8 cellular contexts compared by ENCODE assay signal in genomic region chrX:152958524-152959465, GRCh38. TPM values are rescaled to one million over a fixed set of nuclear protein-coding genes. Genes with fewer than 3 reads are reported as not detected.
DNase-seq lines count a peak whose midpoint lies in the region; ATAC-seq and TF ChIP-seq lines count a peak whose summit lies in the region.

No MANE protein-coding gene starts in this region.

- H2AFZ ChIP-seq in mammary epithelial cell (ENCODE audit: low read depth, low read length) (peak overlapping the region; percentile 51), smooth muscle cell (ENCODE audit: low read depth) (peak overlapping the region; percentile 65)

- dilution Hi-C loops in mammary epithelial cell (cut with HindIII; ENCODE audit: low sequenced_read_pairs), result no loop called here

- WGBS in mammary epithelial cell (ENCODE audit: low coverage, missing lambda C conversion rate), result 44% methylated on average over 33 of the region's 53 CpGs
- WGBS in smooth muscle cell (ENCODE audit: low lambda C conversion rate), result 45% methylated on average over 53 of the region's 53 CpGs

- in situ Hi-C loops in mammary epithelial cell (cut with MboI; ENCODE audit: low sequenced_read_pairs in 2 of 2), result no loop called here

- H3K4me1 ChIP-seq in A673 (ENCODE audit: insufficient read depth, low read length, poor library complexity, severe bottlenecking) (no peaks in the 10 kb centered on the region), mammary epithelial cell (ENCODE audit: insufficient read depth, low read length) (no peaks in the 10 kb centered on the region), smooth muscle cell (ENCODE audit: low read depth) (no peaks in the 10 kb centered on the region)

- H3K36me3 ChIP-seq in A673 (ENCODE audit: insufficient read depth, low read length, poor library complexity, severe bottlenecking) (no peaks in the 10 kb centered on the region), mammary epithelial cell (ENCODE audit: insufficient read depth, low read length) (no peaks in the 10 kb centered on the region), smooth muscle cell (ENCODE audit: low read depth) (no peaks in the 10 kb centered on the region)

- H3K9ac ChIP-seq in mammary epithelial cell (ENCODE audit: insufficient read depth, low read length), result no peak overlapping the region
- no peak overlapping the region for H3K9ac ChIP-seq in smooth muscle cell (ENCODE audit: low read depth)

- H4K20me1 ChIP-seq in mammary epithelial cell (ENCODE audit: insufficient read depth, low read length) (no peaks in the 10 kb centered on the region), smooth muscle cell (ENCODE audit: low read depth) (no peaks in the 10 kb centered on the region)

- no peak overlapping the region for H3K4me2 ChIP-seq in mammary epithelial cell (ENCODE audit: insufficient read depth, low read depth, low read length)
- peak overlapping the region; percentile 62 for H3K4me2 ChIP-seq in smooth muscle cell

- DNase-seq in A673 (ENCODE audit: low spot score) (peak; percentile 91), NCI-H2171 treated with DMSO at 0.1 percent for 48 hours (lab: John Stamatoyannopoulos, UW) (peak; percentile 86), mammary epithelial cell (peak; percentile 73), iPS-NIHi11 (ENCODE audit: low spot score) (peak; percentile 85), smooth muscle cell (lab: John Stamatoyannopoulos, UW; ENCODE audit: unreplicated experiment) (peak; percentile 71)

- no TSS peak for BruUV-seq in A673 (replicated peaks; lab: Mats Ljungman, UMichigan)
- no TSS peak for BruUV-seq in mammary epithelial cell (replicated peaks; lab: Mats Ljungman, UMichigan)

- H3K4me3 ChIP-seq in A673 (ENCODE audit: low read depth, low read length, poor library complexity, severe bottlenecking) (no peak overlapping the region), mammary epithelial cell (replicated peaks in 1 of 3; ENCODE audit: insufficient read depth in 1 of 3, low read depth in 2 of 3, low read length in 3 of 3) (no peak overlapping the region), smooth muscle cell (peak overlapping the region; percentile 40)

- peak; percentile 91 for ATAC-seq in GM18867 (IDR thresholded peaks at IDR 0.05; ENCODE audit: unreplicated experiment)
- ATAC-seq in HG03103 (IDR thresholded peaks at IDR 0.05; ENCODE audit: low read depth, unreplicated experiment), result peak; percentile 99

- intact Hi-C loops in A673 (cut with micrococcal nuclease; ENCODE audit: unreplicated experiment) (loop anchor here (5.0 to 10.0 kb wide), 2 partner anchors 709 to 1576 kb away; no protein-coding TSS in a partner anchor), mammary epithelial cell (cut with micrococcal nuclease) (loop anchor here (1.0 to 2.0 kb wide), 2 partner anchors 74 to 548 kb away; no protein-coding TSS in a partner anchor)

- H3K27ac ChIP-seq in A673 (ENCODE audit: low read depth, low read length, poor library complexity, severe bottlenecking) (no peak overlapping the region), VCaP (peak overlapping the region; percentile 72), mammary epithelial cell (ENCODE audit: insufficient read depth, low read depth, low read length) (peak overlapping the region; percentile 36), smooth muscle cell (ENCODE audit: low read depth) (peak overlapping the region; percentile 61)

- H3K9me3 ChIP-seq in A673 (ENCODE audit: low read depth, low read length, poor library complexity, severe bottlenecking), result no peaks in the 10 kb centered on the region
- no peaks in the 10 kb centered on the region for H3K9me3 ChIP-seq in mammary epithelial cell (replicated peaks; ENCODE audit: insufficient read depth, low read length)
- H3K9me3 ChIP-seq in smooth muscle cell (replicated peaks; ENCODE audit: low read depth), result no peaks in the 10 kb centered on the region

- POLR2A ChIA-PET in A673 (lab: Charles Lee; ENCODE audit: low non-redundant PET), result no interaction called here

- H3K27me3 ChIP-seq in A673 (replicated peaks; ENCODE audit: insufficient read depth, low read depth, low read length, poor library complexity) (no peaks in the 10 kb centered on the region), mammary epithelial cell (ENCODE audit: insufficient read depth, low read length) (no peaks in the 10 kb centered on the region), smooth muscle cell (ENCODE audit: low read depth) (no peaks in the 10 kb centered on the region)

- H3K79me2 ChIP-seq in mammary epithelial cell (ENCODE audit: insufficient read depth, low read length) (no peaks in the 10 kb centered on the region), smooth muscle cell (ENCODE audit: low read depth) (no peaks in the 10 kb centered on the region)

- no peaks in the 10 kb centered on the region for H3F3A ChIP-seq in smooth muscle cell (ENCODE audit: low read depth)

- TF ChIP-seq CTCF in A673 (conservative IDR thresholded peaks at IDR 0.05; ENCODE audit: low read depth, low read length), result peak; percentile 89
- peak; percentile 78 for TF ChIP-seq CTCF in VCaP (conservative IDR thresholded peaks at IDR 0.05)
- peak; percentile 52 to 75 for TF ChIP-seq CTCF in mammary epithelial cell (conservative IDR thresholded peaks at IDR 0.05 in 1 of 2, IDR thresholded peaks at IDR 0.05 in 1 of 2; ENCODE audit: extremely low read depth in 1 of 2, insufficient read depth in 1 of 2, low read depth in 1 of 2, low read length in 2 of 2)
- TF ChIP-seq CTCF in smooth muscle cell (IDR thresholded peaks at IDR 0.05; ENCODE audit: borderline replicate concordance, insufficient read depth, poor library complexity, severe bottlenecking), result peak; percentile 74

- CTCF ChIA-PET in A673 (lab: Charles Lee), result interaction anchor here (0.6 kb wide), 2 partner anchors 101 to 523 kb away, joined by 4 to 9 read pairs; no protein-coding TSS in a partner anchor
- CTCF ChIA-PET in mammary epithelial cell (lab: Charles Lee; ENCODE audit: low non-redundant PET), result no interaction called here

RNA-seq across cellular contexts. Expression of gene PNMA5, which starts 35.1 kb away (rescaled TPM):
- total RNA-seq in A673 (2021) (not detected in 2 replicates), mammary epithelial cell (not detected), smooth muscle cell (not detected in 2 replicates)
- polyA plus RNA-seq in mammary epithelial cell (not detected), smooth muscle cell (not detected in 2 replicates)
- not detected for polyA minus RNA-seq in mammary epithelial cell
